In genomic region chr11:59550842-59551650, GRCh38 we compare ENCODE assay signal across 8 cellular contexts. TPM values are rescaled to one million over a fixed set of nuclear protein-coding genes. Genes with fewer than 3 reads are reported as not detected.
DNase-seq lines count a peak whose midpoint lies in the region; ATAC-seq, FAIRE-seq and TF ChIP-seq lines count a peak whose summit lies in the region.

No MANE protein-coding gene starts in this region.

- no peak for FAIRE-seq in RCC 7860 (lab: Jason Lieb, UNC)

- peak overlapping the region; percentile 82 for H3K4me3 ChIP-seq in CD8-positive, alpha-beta memory T cell (ENCODE audit: low read length)

- peaks cover 33 to 42% (median 40%) of the 10 kb centered on the region in 3 donors for H3K4me1 Mint-ChIP-seq in CD8-positive, alpha-beta memory T cell
- H3K4me1 Mint-ChIP-seq in activated T-cell treated with anti-CD3 and anti-CD28 coated beads, Interleukin-2, amount 50 U/mL, for 72 hours (ENCODE audit: low read depth) = peaks cover 33% of the 10 kb centered on the region
- H3K4me1 Mint-ChIP-seq in nephron = peaks cover 22% of the 10 kb centered on the region

- H3K27me3 ChIP-seq in CD8-positive, alpha-beta memory T cell (ENCODE audit: insufficient read depth, low read length, poor library complexity, severe bottlenecking) = no peaks in the 10 kb centered on the region

- H3K36me3 Mint-ChIP-seq in CD8-positive, alpha-beta memory T cell = peaks cover 0 to 12% (median 0%) of the 10 kb centered on the region in 3 donors
- H3K36me3 Mint-ChIP-seq in activated T-cell treated with anti-CD3 and anti-CD28 coated beads, Interleukin-2, amount 50 U/mL, for 72 hours (ENCODE audit: insufficient read depth in 2 of 2) = no peaks in the 10 kb centered on the region
- H3K36me3 Mint-ChIP-seq in nephron (ENCODE audit: low read depth) = no peaks in the 10 kb centered on the region

- CTCF ChIA-PET in CD8-positive, alpha-beta memory T cell (lab: Charles Lee) = interaction anchor here (1.0 to 3.0 kb wide), 5 partner anchors 10 to 118 kb away, joined by 3 to 20 read pairs (median 8); partner anchors contain the start of gene PATL1

- no peaks in the 10 kb centered on the region for H3K36me3 ChIP-seq in CD8-positive, alpha-beta memory T cell (ENCODE audit: insufficient read depth, low read length)

- H3K27me3 Mint-ChIP-seq in CD8-positive, alpha-beta memory T cell = peaks cover 0 to 14% of the 10 kb centered on the region in 2 donors
- no peaks in the 10 kb centered on the region for H3K27me3 Mint-ChIP-seq in activated T-cell treated with anti-CD3 and anti-CD28 coated beads, Interleukin-2, amount 50 U/mL, for 72 hours (ENCODE audit: low read depth)
- H3K27me3 Mint-ChIP-seq in nephron (ENCODE audit: low read depth) = no peaks in the 10 kb centered on the region

- peak; percentile 24 for ATAC-seq in GM21529 (IDR thresholded peaks at IDR 0.05; ENCODE audit: unreplicated experiment)
- peak; percentile 56 to 57 for ATAC-seq in activated T-cell treated with anti-CD3 and anti-CD28 coated beads, Interleukin-2, amount 50 U/mL, for 72 hours (replicated peaks in 1 of 2)
- peak; percentile 50 for ATAC-seq in stimulated activated naive CD8-positive, alpha-beta T cell treated with anti-CD3 and anti-CD28 coated beads, Interleukin-15, Interleukin-2, amounts not matched to agents 100 U/mL and 50 U/mL, for 24 hours

- H3K4me1 ChIP-seq in CD8-positive, alpha-beta memory T cell (ENCODE audit: insufficient read depth, low read length) = peaks cover 17% of the 10 kb centered on the region

- DNase-seq in CD8-positive, alpha-beta memory T cell = peak; percentile 60 to 84 (median 76)
- DNase-seq in KG1 (lab: John Stamatoyannopoulos, UW) (peak; percentile 100), RCC 7860 (ENCODE audit: low spot score) (peak; percentile 94), fibroblast of peridontal ligament (ENCODE audit: extremely low read depth) (peak; percentile 95)
- peak; percentile 76 to 81 for DNase-seq in activated T-cell treated with anti-CD3 and anti-CD28 coated beads, Interleukin-2, amount 50 U/mL, for 72 hours
- peak; percentile 86 for DNase-seq in stimulated activated naive CD8-positive, alpha-beta T cell treated with anti-CD3 and anti-CD28 coated beads, Interleukin-15, Interleukin-2, amounts not matched to agents 100 U/mL and 50 U/mL, for 24 hours

- H3K9me3 Mint-ChIP-seq in CD8-positive, alpha-beta memory T cell = peaks cover 0 to 8% (median 0%) of the 10 kb centered on the region in 5 donors
- H3K9me3 Mint-ChIP-seq in activated T-cell treated with anti-CD3 and anti-CD28 coated beads, Interleukin-2, amount 50 U/mL, for 72 hours = no peaks in the 10 kb centered on the region
- H3K9me3 Mint-ChIP-seq in nephron = no peaks in the 10 kb centered on the region

- POLR2A ChIA-PET in CD8-positive, alpha-beta memory T cell (lab: Charles Lee) = interaction anchor here (1.0 to 3.1 kb wide), 3 partner anchors 9 to 409 kb away, joined by 3 to 21 read pairs (median 4); partner anchors contain the start of gene FAM111A

- no peaks in the 10 kb centered on the region for H3K9me3 ChIP-seq in CD8-positive, alpha-beta memory T cell (ENCODE audit: low read length)

- peak overlapping the region; percentile 72 to 99 (median 88) for H3K27ac Mint-ChIP-seq in CD8-positive, alpha-beta memory T cell
- peak overlapping the region; percentile 100 for H3K27ac Mint-ChIP-seq in activated T-cell treated with anti-CD3 and anti-CD28 coated beads, Interleukin-2, amount 50 U/mL, for 72 hours
- peak overlapping the region; percentile 96 to 100 (median 96) for H3K27ac Mint-ChIP-seq in nephron

- peak overlapping the region; percentile 85 to 96 (median 91) for H3K4me3 Mint-ChIP-seq in CD8-positive, alpha-beta memory T cell
- H3K4me3 Mint-ChIP-seq in activated T-cell treated with anti-CD3 and anti-CD28 coated beads, Interleukin-2, amount 50 U/mL, for 72 hours = peak overlapping the region; percentile 89 to 100
- peak overlapping the region; percentile 83 to 96 (median 94) for H3K4me3 Mint-ChIP-seq in nephron

- TF ChIP-seq CTCF in nephron (IDR thresholded peaks at IDR 0.05; ENCODE audit: unreplicated experiment in 3 of 3) = no peak

- H3K27ac ChIP-seq in CD8-positive, alpha-beta memory T cell (ENCODE audit: low read depth, low read length) = peak overlapping the region; percentile 69

RNA-seq across cellular contexts. Expression of gene OR4D9, which starts 39.7 kb away (rescaled TPM):
- not detected for total RNA-seq in CD8-positive, alpha-beta memory T cell
- not detected for polyA plus RNA-seq in CD8-positive, alpha-beta memory T cell
- total RNA-seq in activated T-cell treated with anti-CD3 and anti-CD28 coated beads, Interleukin-2, amount 50 U/mL, for 72 hours = not detected

RNA-seq across cellular contexts. Expression of gene OR4D11, which starts 47.7 kb away (rescaled TPM):
- total RNA-seq in CD8-positive, alpha-beta memory T cell = not detected
- not detected for polyA plus RNA-seq in CD8-positive, alpha-beta memory T cell
- not detected for total RNA-seq in activated T-cell treated with anti-CD3 and anti-CD28 coated beads, Interleukin-2, amount 50 U/mL, for 72 hours

Comparison
In these comparisons a context has a peak if more than half of its experiments do, and no peak if none do; other contexts are left out.
1. Peak in every context shown above with its lines: DNase-seq, ATAC-seq, H3K4me3 ChIP-seq and H3K27ac ChIP-seq.